In the genomic region with DNA sequence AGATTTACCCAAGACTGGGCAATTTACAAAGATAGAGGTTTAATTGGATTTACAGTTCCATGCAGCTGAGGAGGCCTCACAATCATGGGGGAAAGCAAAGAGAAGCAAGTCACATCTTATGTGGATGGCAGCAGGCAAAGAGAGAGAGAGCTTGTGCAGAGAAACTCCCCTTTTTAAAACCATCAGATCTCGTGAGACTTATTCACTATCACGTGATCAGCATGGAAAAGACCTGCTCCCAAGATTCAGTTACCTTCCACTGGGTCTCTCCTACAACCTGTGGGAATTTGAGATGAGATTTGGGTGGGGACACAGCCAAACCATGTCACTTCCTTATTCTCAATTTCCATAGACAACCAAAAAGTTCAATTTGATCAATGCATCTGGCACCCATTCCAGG, we compare ENCODE assay signal across 32 cellular contexts. TPM values are rescaled to one million over a fixed set of nuclear protein-coding genes. Genes with fewer than 3 reads are reported as not detected.
"Had no signal": no experiment of that assay in that cellular context is flagged by ENCODE, and none has a peak within 500 bp of the region (broad histone marks: within the 10 kb centered on the region; RNA-seq: fewer than 3 reads in every experiment).

No MANE protein-coding gene starts in this region.

- H3K27me3 ChIP-seq: stomach, suprapubic skin, testis, thyroid gland, tibial artery, tibial nerve, transverse colon, upper lobe of left lung, upper lobe of right lung, uterus, vagina had no signal

- ATAC-seq: stimulated activated effector memory CD8-positive, alpha-beta T cell treated with anti-CD3 and anti-CD28 coated beads, Interleukin-12 subunit alpha, Interleukin-12 subunit beta, amount 100 ng/mL, for 72 hours; stimulated activated memory B cell treated with anti-CD40 and anti-IgM and Interleukin-4, amounts not matched to agents 10 μg/mL and 1 μg/mL and 100 μg/mL, for 72 hours; stimulated activated naive B cell treated with anti-CD40 and anti-IgM and Interleukin-4, amounts not matched to agents 10 μg/mL and 1 μg/mL and 100 μg/mL, for 72 hours; stimulated activated naive CD8-positive, alpha-beta T cell treated with anti-CD3 and anti-CD28 coated beads, Interleukin-15, amount 100 ng/mL, for 72 hours; stimulated activated naive CD8-positive, alpha-beta T cell treated with anti-CD3 and anti-CD28 coated beads, Interleukin-15, Interleukin-2, amounts not matched to agents 100 U/mL and 50 U/mL, for 24 hours; upper lobe of right lung had no signal

- H3K9me3 ChIP-seq: suprapubic skin, testis, thoracic aorta, thyroid gland, uterus, vagina had no signal

- H3K36me3 ChIP-seq: stomach, suprapubic skin, thoracic aorta, thyroid gland, tibial artery, tibial nerve, transverse colon, upper lobe of left lung, upper lobe of right lung, uterus, vagina had no signal

- H3K27ac ChIP-seq: stomach, suprapubic skin, testis, thoracic aorta, thyroid gland, tibial artery, tibial nerve, transverse colon, upper lobe of left lung, upper lobe of right lung, uterus, vagina had no signal

- H3K4me1 ChIP-seq: stomach, suprapubic skin, testis, thyroid gland, tibial artery, tibial nerve, transverse colon, upper lobe of left lung, upper lobe of right lung, uterus, vagina had no signal

- FAIRE-seq: urothelium cell line had no signal

- H3K4me3 ChIP-seq: stomach, suprapubic skin, testis, thoracic aorta, thyroid gland, tibial artery, tibial nerve, transverse colon, upper lobe of left lung, upper lobe of right lung, uterus, vagina had no signal

- DNase-seq: stimulated activated CD4-positive, alpha-beta T cell treated with anti-CD3 and anti-CD28 coated beads, Interleukin-2, amount 100 ng/mL, for 48 hours; stimulated activated CD4-positive, alpha-beta T cell treated with anti-CD3 and anti-CD28 coated beads, Interleukin-4, amount 100 ng/mL, for 1 hour; stimulated activated CD4-positive, alpha-beta T cell treated with anti-CD3 and anti-CD28 coated beads, Interleukin-4, amount 100 ng/mL, for 24 hours; stimulated activated CD4-positive, alpha-beta T cell treated with anti-CD3 and anti-CD28 coated beads, Interleukin-4, amount 100 ng/mL, for 4 hours; stimulated activated CD8-positive, alpha-beta memory T cell treated with anti-CD3 and anti-CD28 coated beads, Interleukin-4, amount 100 ng/mL, for 48 hours; stimulated activated naive B cell treated with anti-CD40 and anti-IgM and Interleukin-4, amounts not matched to agents 10 μg/mL and 1 μg/mL and 100 μg/mL, for 72 hours; stimulated activated naive CD4-positive, alpha-beta T cell; stimulated activated naive CD4-positive, alpha-beta T cell treated with Interleukin-2 at 50 U/mL for 16 hours; stimulated activated naive CD8-positive, alpha-beta T cell treated with anti-CD3 and anti-CD28 coated beads, Interleukin-15, amount 100 ng/mL, for 72 hours; stimulated activated naive CD8-positive, alpha-beta T cell treated with anti-CD3 and anti-CD28 coated beads, Interleukin-15, Interleukin-2, amounts not matched to agents 100 U/mL and 50 U/mL, for 24 hours; stomach; substantia nigra; testis; thyroid gland; tibial artery; transverse colon; trophoblast cell; upper lobe of left lung; upper lobe of right lung; uterus had no signal

RNA-seq across cellular contexts. Expression of a gene that starts 24.9 kb away (rescaled TPM):
- total RNA-seq: stomach, subcutaneous adipose tissue, suprapubic skin, temporal lobe, thoracic aorta, thyroid gland, tibial nerve, transverse colon, upper lobe of left lung, upper lobe of right lung, ureter, urinary bladder, uterus, vagina had no signal
- polyA plus RNA-seq: stomach, thymus, urinary bladder had no signal
